Comparison of ENCODE assay signal across 8 cellular contexts in the genomic region with DNA sequence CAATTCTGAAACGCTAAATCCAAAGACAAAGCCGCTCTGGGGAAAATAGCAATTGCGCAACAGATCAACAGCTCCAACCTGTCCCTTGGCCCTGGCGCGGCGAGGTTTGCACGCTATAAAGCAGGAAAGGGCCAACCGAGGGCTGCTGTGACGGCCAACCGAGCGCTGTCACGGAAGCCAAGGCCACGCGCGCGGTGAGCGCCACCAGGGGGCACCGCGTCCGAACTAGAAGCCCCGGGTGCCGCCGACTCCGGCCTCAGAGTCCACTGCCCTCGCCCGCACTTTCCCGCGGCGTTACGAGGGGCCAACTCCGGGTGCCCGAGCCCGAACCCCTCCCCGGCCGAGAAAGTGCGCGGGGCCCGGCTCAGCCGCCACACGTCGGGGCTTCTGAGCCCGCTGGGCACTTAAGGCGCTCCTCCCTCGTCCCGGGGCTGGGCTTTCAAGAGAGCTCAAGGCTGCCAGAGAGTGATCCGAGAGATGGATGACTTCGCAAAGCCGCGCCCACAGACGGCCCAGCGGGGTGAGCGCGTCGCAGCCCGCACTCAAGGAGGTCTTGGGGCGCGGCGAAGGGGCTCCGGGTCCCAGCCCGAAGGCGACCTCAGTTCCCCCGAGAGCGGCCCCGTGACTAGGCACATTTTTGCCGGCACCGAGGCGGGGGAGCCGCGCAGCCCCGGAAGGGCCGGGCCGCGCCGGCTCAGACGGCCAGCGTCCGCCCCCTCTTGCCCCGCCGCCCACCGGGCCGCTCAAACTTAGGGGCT. TPM values are rescaled to one million over a fixed set of nuclear protein-coding genes. Genes with fewer than 3 reads are reported as not detected.
DNase-seq lines count a peak whose midpoint lies in the region; ATAC-seq and TF ChIP-seq lines count a peak whose summit lies in the region.

No MANE protein-coding gene starts in this region.

- H3K27me3 ChIP-seq in HL-60 (ENCODE audit: insufficient read depth, poor library complexity, severe bottlenecking) = no peaks in the 10 kb centered on the region
- H3K27me3 ChIP-seq in lung (ENCODE audit: control insufficient read depth, insufficient read depth) = no peaks in the 10 kb centered on the region

- CTCF ChIA-PET in activated CD8-positive, alpha-beta T cell treated with anti-CD3 and anti-CD28 coated beads for 36 hours (lab: Charles Lee) = interaction anchor here (0.7 to 7.1 kb wide), 24 partner anchors 9 to 152 kb away, joined by 3 to 67 read pairs (median 8); a partner anchor contains a TSS

- 0% methylated on average over 58 to 81 of the region's 81 CpGs for WGBS in lung, 2 donors

- peak overlapping the region; percentile 96 for H3K27ac Mint-ChIP-seq in activated CD8-positive, alpha-beta T cell treated with anti-CD3 and anti-CD28 coated beads for 36 hours

- intact Hi-C loops in activated CD8-positive, alpha-beta T cell treated with anti-CD3 and anti-CD28 coated beads for 36 hours (cut with micrococcal nuclease) = loop anchor here (2.0 to 5.0 kb wide), 4 partner anchors 33 to 69 kb away; a partner anchor contains a TSS

- H3K27me3 Mint-ChIP-seq in activated CD8-positive, alpha-beta T cell treated with anti-CD3 and anti-CD28 coated beads for 36 hours = no peaks in the 10 kb centered on the region

- peaks cover 54% of the 10 kb centered on the region for H3K4me1 Mint-ChIP-seq in activated CD8-positive, alpha-beta T cell treated with anti-CD3 and anti-CD28 coated beads for 36 hours (ENCODE audit: low read depth)

- peak; percentile 52 for ATAC-seq in GM19455 (IDR thresholded peaks at IDR 0.05; ENCODE audit: unreplicated experiment)
- ATAC-seq in activated CD8-positive, alpha-beta T cell treated with anti-CD3 and anti-CD28 coated beads for 36 hours = peak; percentile 63
- peak; percentile 82 for ATAC-seq in lung (ENCODE audit: insufficient read depth, low FRiP score)

- TF ChIP-seq CTCF in HL-60 (IDR thresholded peaks at IDR 0.05; ENCODE audit: insufficient read depth, low read length) (peak; percentile 82), lung (IDR thresholded peaks at IDR 0.05; ENCODE audit: control extremely low read depth, extremely low read depth) (peak; percentile 67)
- peak; percentile 81 for TF ChIP-seq CTCF in activated CD8-positive, alpha-beta T cell treated with anti-CD3 and anti-CD28 coated beads for 36 hours (IDR thresholded peaks at IDR 0.05)

- peak; percentile 79 for DNase-seq in CMK (ENCODE audit: low read depth)
- DNase-seq in HL-60 (ENCODE audit: low read depth in 1 of 2, low spot score in 1 of 2) = peak; percentile 84 to 98
- peak; percentile 90 for DNase-seq in NCI-H82 treated with DMSO at 0.1 percent for 48 hours (lab: John Stamatoyannopoulos, UW; ENCODE audit: unreplicated experiment)
- peak; percentile 96 for DNase-seq in activated CD8-positive, alpha-beta T cell treated with anti-CD3 and anti-CD28 coated beads for 36 hours
- peak; percentile 95 for DNase-seq in ecto neural progenitor cell (ENCODE audit: low spot score)
- DNase-seq in lung (ENCODE audit: low spot score) = peak; percentile 98
- peak; percentile 83 to 91 (median 85) for DNase-seq in stimulated activated CD4-positive, alpha-beta T cell treated with anti-CD3 and anti-CD28 coated beads, TNF-alpha, amount 100 ng/mL, for 24 hours (ENCODE audit: low read depth in 3 of 3)

- H3K4me3 ChIP-seq in HL-60 (replicated peaks; ENCODE audit: insufficient read depth, low read length) (peak overlapping the region; percentile 63), lung (peak overlapping the region; percentile 99)

- peaks cover 36% of the 10 kb centered on the region for H3K36me3 Mint-ChIP-seq in activated CD8-positive, alpha-beta T cell treated with anti-CD3 and anti-CD28 coated beads for 36 hours (ENCODE audit: low read depth)

- peak overlapping the region; percentile 99 for H3K27ac ChIP-seq in HL-60 (replicated peaks)
- H3K27ac ChIP-seq in lung (ENCODE audit: low read depth in 1 of 2, low read length in 1 of 2) = peak overlapping the region; percentile 100

- H3K36me3 ChIP-seq in lung (ENCODE audit: control insufficient read depth in 2 of 2, insufficient read depth in 2 of 2, low read length in 2 of 2) = peaks cover 0 to 2% of the 10 kb centered on the region in 2 donors

- H3K9me3 Mint-ChIP-seq in activated CD8-positive, alpha-beta T cell treated with anti-CD3 and anti-CD28 coated beads for 36 hours = no peaks in the 10 kb centered on the region

- peaks cover 6 to 28% of the 10 kb centered on the region in 2 donors for H3K4me1 ChIP-seq in lung (ENCODE audit: control insufficient read depth in 2 of 2, insufficient read depth in 2 of 2, low read length in 2 of 2)

- H3K9me3 ChIP-seq in lung (ENCODE audit: control insufficient read depth in 2 of 2, insufficient read depth in 1 of 2, low read length in 1 of 2) = no peaks in the 10 kb centered on the region

- peak overlapping the region; percentile 90 for H3K4me3 Mint-ChIP-seq in activated CD8-positive, alpha-beta T cell treated with anti-CD3 and anti-CD28 coated beads for 36 hours

- POLR2A ChIA-PET in activated CD8-positive, alpha-beta T cell treated with anti-CD3 and anti-CD28 coated beads for 36 hours (lab: Charles Lee) = interaction anchor here (0.6 to 6.8 kb wide), 31 partner anchors 9 to 1157 kb away, joined by 3 to 103 read pairs (median 9); a partner anchor contains a TSS

RNA-seq across cellular contexts. Expression of a gene that starts 0.9 kb away (rescaled TPM):
- total RNA-seq in activated CD8-positive, alpha-beta T cell treated with anti-CD3 and anti-CD28 coated beads for 36 hours = 10 to 100 TPM; 57.3 to 57.6 TPM
- total RNA-seq in lung = 100 to 1,000 TPM in 1 of 2 donors, 10 to 100 TPM in 1; 94.6 to 145 TPM
- 10 to 100 TPM; 45.5 to 66.6 TPM for polyA plus RNA-seq in lung

RNA-seq across cellular contexts. Expression of a gene that starts 51.0 kb away (rescaled TPM):
- total RNA-seq in activated CD8-positive, alpha-beta T cell treated with anti-CD3 and anti-CD28 coated beads for 36 hours = 100 to 1,000 TPM; 292 to 308 TPM
- total RNA-seq in lung = 100 to 1,000 TPM; 155 to 164 TPM
- 100 to 1,000 TPM; 169 to 182 TPM for polyA plus RNA-seq in lung

Comparison
In these comparisons a context has a peak if more than half of its experiments do, and no peak if none do; other contexts are left out.
1. Peak in every context shown above with its lines: DNase-seq, ATAC-seq, H3K4me3 ChIP-seq and H3K27ac ChIP-seq.